In genomic region chr22:39524089-39524752, GRCh38 we compare ENCODE assay signal across 9 cellular contexts. TPM values are rescaled to one million over a fixed set of nuclear protein-coding genes. Genes with fewer than 3 reads are reported as not detected.
DNase-seq lines count a peak whose midpoint lies in the region; ATAC-seq and TF ChIP-seq lines count a peak whose summit lies in the region.
"Had no signal": no experiment of that assay in that cellular context is flagged by ENCODE, and none has a peak within 500 bp of the region (broad histone marks: within the 10 kb centered on the region; RNA-seq: fewer than 3 reads in every experiment).

No MANE protein-coding gene starts in this region.

- H3K4me2 ChIP-seq in HCT116 (ENCODE audit: low read length), result no peak overlapping the region

- ATAC-seq in CD4-positive, CD25-positive, alpha-beta regulatory T cell (ENCODE audit: low read depth in 2 of 2), result no peak
- ATAC-seq in HCT116 (no peak), HG03196 (IDR thresholded peaks at IDR 0.05; ENCODE audit: unreplicated experiment) (no peak), GM18867 (IDR thresholded peaks at IDR 0.05; ENCODE audit: unreplicated experiment) (no peak)
- ATAC-seq in activated naive CD8-positive, alpha-beta T cell treated with anti-CD3 and anti-CD28 coated beads, Interleukin-2, amount 10 ng/mL, durations not matched to agents 7 days and 5 days (ENCODE audit: low read depth), result no peak
- ATAC-seq: upper lobe of right lung had no signal

- intact Hi-C loops in HCT116 (cut with micrococcal nuclease), result loop anchor here (5.0 kb wide), 1 partner anchor 207 kb away; the partner anchor contains the start of gene RPL3

- CTCF ChIA-PET in HCT116 (lab: Charles Lee), result interaction anchor here (1.0 to 3.9 kb wide), 5 partner anchors 23 to 654 kb away, joined by 3 to 11 read pairs (median 5); partner anchors contain the start of gene MIEF1

- H3K9me3 ChIP-seq in CD4-positive, CD25-positive, alpha-beta regulatory T cell (ENCODE audit: control insufficient read depth in 2 of 2, low read length in 2 of 2), result no peaks in the 10 kb centered on the region
- H3K9me3 ChIP-seq in HCT116 (ENCODE audit: control insufficient read depth in 1 of 2, insufficient read depth in 1 of 2, low read depth in 1 of 2, low read length in 2 of 2), result no peaks in the 10 kb centered on the region
- no peaks in the 10 kb centered on the region for H3K9me3 ChIP-seq in Peyer's patch
- H3K9me3 ChIP-seq: upper lobe of right lung had no signal

- H3K36me3 ChIP-seq in CD4-positive, CD25-positive, alpha-beta regulatory T cell (ENCODE audit: control insufficient read depth, insufficient read depth, low read length), result peaks cover 37% of the 10 kb centered on the region
- peaks cover 15 to 43% of the 10 kb centered on the region in 2 experiments; a peak in 3 of 4 replicates for H3K36me3 ChIP-seq in HCT116 (ENCODE audit: control insufficient read depth in 1 of 2, insufficient read depth in 2 of 2, low read length in 2 of 2)
- H3K36me3 ChIP-seq in Peyer's patch, result peaks cover 0 to 37% (median 0%) of the 10 kb centered on the region in 3 donors

- H3K9ac ChIP-seq in HCT116 (ENCODE audit: low read length), result no peak overlapping the region

- RAD21 ChIA-PET in HCT116 (lab: Charles Lee; ENCODE audit: low non-redundant PET in 1 of 2, low total read pairs in 2 of 2, uncharacterized antibody in 2 of 2, unreplicated experiment in 2 of 2), result interaction anchor here in 1 of 2 experiments (0.7 kb wide), 2 partner anchors 46 to 542 kb away, joined by 3 to 7 read pairs; no protein-coding TSS in a partner anchor

- no peak overlapping the region for H3K4me3 ChIP-seq in CD4-positive, CD25-positive, alpha-beta regulatory T cell (ENCODE audit: low read depth, low read length)
- H3K4me3 ChIP-seq in HCT116 (replicated peaks in 1 of 2; ENCODE audit: low read depth in 1 of 2, low read length in 2 of 2) (no peak overlapping the region), Peyer's patch (no peak overlapping the region)

- H3K9me2 ChIP-seq in HCT116 (ENCODE audit: insufficient read depth), result no peaks in the 10 kb centered on the region

- H3K9me3 Mint-ChIP-seq in CD4-positive, CD25-positive, alpha-beta regulatory T cell, result peaks cover 0 to 8% (median 0%) of the 10 kb centered on the region in 7 donors
- no peaks in the 10 kb centered on the region for H3K9me3 Mint-ChIP-seq in activated naive CD8-positive, alpha-beta T cell treated with anti-CD3 and anti-CD28 coated beads, Interleukin-2, amount 10 ng/mL, durations not matched to agents 7 days and 5 days
- H3K9me3 Mint-ChIP-seq in nephron, result no peaks in the 10 kb centered on the region

- no peaks in the 10 kb centered on the region for H3K27me3 ChIP-seq in CD4-positive, CD25-positive, alpha-beta regulatory T cell (ENCODE audit: control insufficient read depth, insufficient read depth, low read length)
- H3K27me3 ChIP-seq in HCT116 (ENCODE audit: insufficient read depth, low read length) (no peaks in the 10 kb centered on the region), Peyer's patch (no peaks in the 10 kb centered on the region)
- H3K27me3 ChIP-seq: upper lobe of right lung had no signal

- H3K27me3 Mint-ChIP-seq in CD4-positive, CD25-positive, alpha-beta regulatory T cell, result peaks cover 6% of the 10 kb centered on the region
- H3K27me3 Mint-ChIP-seq in activated naive CD8-positive, alpha-beta T cell treated with anti-CD3 and anti-CD28 coated beads, Interleukin-2, amount 10 ng/mL, durations not matched to agents 7 days and 5 days, result no peaks in the 10 kb centered on the region
- peaks cover 6% of the 10 kb centered on the region for H3K27me3 Mint-ChIP-seq in nephron (ENCODE audit: low read depth)

- TF ChIP-seq CTCF in HCT116 (IDR thresholded peaks at IDR 0.05 in 2 of 3, conservative IDR thresholded peaks at IDR 0.05 in 1 of 3; ENCODE audit: borderline replicate concordance in 1 of 3, insufficient read depth in 1 of 3, low read depth in 2 of 3, low read length in 2 of 3) (no peak), nephron (IDR thresholded peaks at IDR 0.05; ENCODE audit: unreplicated experiment in 3 of 3) (no peak), Peyer's patch (IDR thresholded peaks at IDR 0.05) (no peak)

- no TSS peak for BruUV-seq in HCT116 (replicated peaks; lab: Mats Ljungman, UMichigan)

- peaks cover 25% of the 10 kb centered on the region; the same call in 1 of the 2 replicates for H4K20me1 ChIP-seq in HCT116 (ENCODE audit: insufficient read depth)

- peak overlapping the region; percentile 32 to 52 (median 44) for H3K27ac Mint-ChIP-seq in CD4-positive, CD25-positive, alpha-beta regulatory T cell
- H3K27ac Mint-ChIP-seq in activated naive CD8-positive, alpha-beta T cell treated with anti-CD3 and anti-CD28 coated beads, Interleukin-2, amount 10 ng/mL, durations not matched to agents 7 days and 5 days, result peak overlapping the region; percentile 90
- peak overlapping the region; percentile 67 to 88 (median 86) for H3K27ac Mint-ChIP-seq in nephron

- peaks cover 50% of the 10 kb centered on the region for H3K79me2 ChIP-seq in HCT116 (ENCODE audit: insufficient read depth, low read length)

- peaks cover 72% of the 10 kb centered on the region for H3K4me1 ChIP-seq in CD4-positive, CD25-positive, alpha-beta regulatory T cell (ENCODE audit: control insufficient read depth, insufficient read depth, low read length, poor library complexity, severe bottlenecking)
- H3K4me1 ChIP-seq in HCT116 (ENCODE audit: control insufficient read depth in 1 of 2, insufficient read depth in 2 of 2, low read length in 2 of 2), result peaks cover 9 to 29% of the 10 kb centered on the region in 2 experiments; a peak in 3 of 4 replicates
- H3K4me1 ChIP-seq in Peyer's patch, result peaks cover 17 to 61% (median 41%) of the 10 kb centered on the region in 4 donors

- POLR2A ChIA-PET in HCT116 (lab: Charles Lee), result interaction anchor here (0.7 to 1.7 kb wide), 7 partner anchors 10 to 517 kb away, joined by 3 to 12 read pairs (median 4); partner anchors contain the start of gene MIEF1
- POLR2A ChIA-PET in activated naive CD8-positive, alpha-beta T cell treated with anti-CD3 and anti-CD28 coated beads, Interleukin-2, amount 10 ng/mL, durations not matched to agents 7 days and 5 days (lab: Charles Lee), result interaction anchor here (0.7 to 8.6 kb wide), 6 partner anchors 8 to 206 kb away, joined by 4 to 80 read pairs (median 9); partner anchors contain the start of genes MIEF1, RPL3 and RPS19BP1

- peak overlapping the region; percentile 45 for H3K27ac ChIP-seq in CD4-positive, CD25-positive, alpha-beta regulatory T cell (ENCODE audit: insufficient read depth, low read length, poor library complexity, severe bottlenecking)
- H3K27ac ChIP-seq in HCT116 (ENCODE audit: low read depth, low read length) (no peak overlapping the region), Peyer's patch (peak overlapping the region in 2 of 4 donors; percentile 31 to 41)

- TF ChIP-seq RAD21 in HCT116 (IDR thresholded peaks at IDR 0.05; ENCODE audit: low read depth), result no peak

- H3K4me3 Mint-ChIP-seq in CD4-positive, CD25-positive, alpha-beta regulatory T cell, result peak overlapping the region; percentile 35 to 80 (median 48)
- H3K4me3 Mint-ChIP-seq in activated naive CD8-positive, alpha-beta T cell treated with anti-CD3 and anti-CD28 coated beads, Interleukin-2, amount 10 ng/mL, durations not matched to agents 7 days and 5 days, result peak overlapping the region; percentile 56
- H3K4me3 Mint-ChIP-seq in nephron, result peak overlapping the region; percentile 69 to 85 (median 80)

- TF ChIP-seq POLR2A in HCT116 (IDR thresholded peaks at IDR 0.05; ENCODE audit: borderline replicate concordance, extremely low read depth, insufficient read depth, insufficient read length) (no peak), Peyer's patch (IDR thresholded peaks at IDR 0.05) (no peak)

- peaks cover 6 to 82% (median 50%) of the 10 kb centered on the region in 4 donors for H3K4me1 Mint-ChIP-seq in CD4-positive, CD25-positive, alpha-beta regulatory T cell
- peaks cover 68% of the 10 kb centered on the region for H3K4me1 Mint-ChIP-seq in activated naive CD8-positive, alpha-beta T cell treated with anti-CD3 and anti-CD28 coated beads, Interleukin-2, amount 10 ng/mL, durations not matched to agents 7 days and 5 days
- peaks cover 63% of the 10 kb centered on the region for H3K4me1 Mint-ChIP-seq in nephron

- no peak overlapping the region for H2AFZ ChIP-seq in HCT116 (ENCODE audit: low read depth, low read length, poor library complexity, severe bottlenecking)

- no peak for DNase-seq in CD4-positive, CD25-positive, alpha-beta regulatory T cell
- DNase-seq in HCT116 (ENCODE audit: low read depth, low spot score) (no peak), Peyer's patch (no peak), AG08395 (ENCODE audit: low spot score) (no peak)
- no peak for DNase-seq in activated naive CD8-positive, alpha-beta T cell treated with anti-CD3 and anti-CD28 coated beads, Interleukin-2, amount 10 ng/mL, durations not matched to agents 7 days and 5 days
- DNase-seq: upper lobe of right lung had no signal

- H3K36me3 Mint-ChIP-seq in CD4-positive, CD25-positive, alpha-beta regulatory T cell, result peaks cover 23% of the 10 kb centered on the region
- peaks cover 55% of the 10 kb centered on the region for H3K36me3 Mint-ChIP-seq in activated naive CD8-positive, alpha-beta T cell treated with anti-CD3 and anti-CD28 coated beads, Interleukin-2, amount 10 ng/mL, durations not matched to agents 7 days and 5 days
- peaks cover 44% of the 10 kb centered on the region for H3K36me3 Mint-ChIP-seq in nephron (ENCODE audit: low read depth)

RNA-seq across cellular contexts. Expression of gene ATF4, which starts 3.9 kb away (rescaled TPM):
- 246 TPM for total RNA-seq in CD4-positive, CD25-positive, alpha-beta regulatory T cell
- 10 to 100 TPM; 58.2 to 75.2 (median 69.1) TPM for polyA plus RNA-seq in CD4-positive, CD25-positive, alpha-beta regulatory T cell
- total RNA-seq in HCT116 (2021; ENCODE audit: unreplicated experiment), result 608 TPM
- polyA plus RNA-seq in HCT116 (2012), result 588 and 690 TPM in 2 replicates
- 100 to 1,000 TPM; 413 to 424 TPM for total RNA-seq in activated naive CD8-positive, alpha-beta T cell treated with anti-CD3 and anti-CD28 coated beads, Interleukin-2, amount 10 ng/mL, durations not matched to agents 7 days and 5 days
- 100 to 1,000 TPM; 222 to 550 (median 280) TPM for total RNA-seq in Peyer's patch

RNA-seq across cellular contexts. Expression of gene RPS19BP1, which starts 8.3 kb away (rescaled TPM):
- total RNA-seq in CD4-positive, CD25-positive, alpha-beta regulatory T cell, result 42.9 TPM
- 100 to 1,000 TPM; 102 to 117 (median 110) TPM for polyA plus RNA-seq in CD4-positive, CD25-positive, alpha-beta regulatory T cell
- 80.4 TPM for total RNA-seq in HCT116 (2021; ENCODE audit: unreplicated experiment)
- polyA plus RNA-seq in HCT116 (2012), result 69.1 and 86.9 TPM in 2 replicates
- 10 to 100 TPM; 66.5 to 71.4 TPM for total RNA-seq in activated naive CD8-positive, alpha-beta T cell treated with anti-CD3 and anti-CD28 coated beads, Interleukin-2, amount 10 ng/mL, durations not matched to agents 7 days and 5 days
- 100 to 1,000 TPM in 1 of 4 donors, 10 to 100 TPM in 3; 59.4 to 132 (median 93.7) TPM for total RNA-seq in Peyer's patch

RNA-seq across cellular contexts. Expression of gene MIEF1, which starts 22.1 kb away (rescaled TPM):
- 16.0 TPM for total RNA-seq in CD4-positive, CD25-positive, alpha-beta regulatory T cell
- 10 to 100 TPM; 24.0 to 39.8 (median 29.8) TPM for polyA plus RNA-seq in CD4-positive, CD25-positive, alpha-beta regulatory T cell
- total RNA-seq in HCT116 (2021; ENCODE audit: unreplicated experiment) (42.8 TPM), Peyer's patch (10 to 100 TPM; 16.5 to 51.0 (median 41.3) TPM)
- 23.4 and 23.7 TPM in 2 replicates for polyA plus RNA-seq in HCT116 (2012)
- 10 to 100 TPM; 33.9 to 40.0 TPM for total RNA-seq in activated naive CD8-positive, alpha-beta T cell treated with anti-CD3 and anti-CD28 coated beads, Interleukin-2, amount 10 ng/mL, durations not matched to agents 7 days and 5 days

RNA-seq across cellular contexts. Expression of gene CACNA1I, which starts 46.3 kb away (rescaled TPM):
- total RNA-seq in CD4-positive, CD25-positive, alpha-beta regulatory T cell, result 10.6 TPM
- polyA plus RNA-seq in CD4-positive, CD25-positive, alpha-beta regulatory T cell, result under 1 TPM; 0.06 to 0.45 (median 0.30) TPM
- total RNA-seq in HCT116 (2021; ENCODE audit: unreplicated experiment) (0.15 TPM), Peyer's patch (1 to 10 TPM in 3 of 4 donors, under 1 TPM in 1; 0.95 to 6.6 (median 1.6) TPM)
- 0.20 TPM in 2 replicates for polyA plus RNA-seq in HCT116 (2012)
- 10 to 100 TPM; 17.3 to 19.0 TPM for total RNA-seq in activated naive CD8-positive, alpha-beta T cell treated with anti-CD3 and anti-CD28 coated beads, Interleukin-2, amount 10 ng/mL, durations not matched to agents 7 days and 5 days
